In the genomic region with DNA sequence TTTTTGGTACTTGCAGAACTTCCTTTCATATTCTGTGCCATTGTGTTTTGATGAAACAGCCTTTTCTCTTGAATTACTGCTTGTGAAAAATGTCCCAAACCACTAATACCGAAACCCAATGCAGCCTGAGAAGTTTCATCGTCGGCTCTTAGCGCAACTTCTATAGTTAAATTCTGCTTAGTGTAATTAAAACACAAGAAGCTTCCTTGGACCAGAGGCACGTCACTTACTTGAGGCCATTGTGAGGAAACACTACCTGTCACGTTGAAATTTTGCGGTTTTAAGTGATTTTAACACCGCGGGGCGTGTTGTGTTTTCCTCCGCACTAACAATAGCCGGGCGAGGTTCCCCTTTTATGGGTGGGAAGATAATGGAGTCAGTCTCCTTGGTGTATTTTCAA, we compare ENCODE assay signal across 13 cellular contexts.
DNase-seq lines count a peak whose midpoint lies in the region; ATAC-seq, FAIRE-seq and TF ChIP-seq lines count a peak whose summit lies in the region.
"Had no signal": no experiment of that assay in that cellular context is flagged by ENCODE, and none has a peak within 500 bp of the region (broad histone marks: within the 10 kb centered on the region; RNA-seq: fewer than 3 reads in every experiment).

No MANE protein-coding gene starts in this region.

- TF ChIP-seq POLR2A in A549 (IDR thresholded peaks at IDR 0.05; ENCODE audit: low read length), result no peak

- POLR2A ChIA-PET in A549 (lab: Yijun Ruan, JAX), result no interaction called here

- DNase-seq in A549 (ENCODE audit: low read depth in 1 of 2, low spot score in 1 of 2), result no peak
- no peak for DNase-seq in Calu3
- DNase-seq in T-helper 17 cell, result no peak
- DNase-seq in 8988T, result no peak
- no peak for DNase-seq in GM19240 (ENCODE audit: insufficient read length, low spot score)
- DNase-seq in anterior cingulate cortex (lab: John Stamatoyannopoulos, UW), result no peak
- DNase-seq: activated naive CD4-positive, alpha-beta T cell treated with anti-CD3 and anti-CD28 coated beads, Interleukin-2, amount 10 ng/mL, durations not matched to agents 7 days and 5 days; NCI-H146; right cardiac atrium had no signal

- H3K4me1 Mint-ChIP-seq in Calu3 (ENCODE audit: low read depth, unreplicated experiment), result no peaks in the 10 kb centered on the region
- H3K4me1 Mint-ChIP-seq in T-helper 17 cell, result peaks cover 12% of the 10 kb centered on the region

- FAIRE-seq in A549 (lab: Jason Lieb, UNC), result no peak
- FAIRE-seq: H1, islet of Langerhans had no signal

- no peak for TF ChIP-seq RAD21 in A549 (conservative IDR thresholded peaks at IDR 0.05 in 1 of 2, IDR thresholded peaks at IDR 0.05 in 1 of 2)

- no peak for TF ChIP-seq EP300 in A549 (IDR thresholded peaks at IDR 0.05)

- H3K36me3 Mint-ChIP-seq in Calu3 (ENCODE audit: insufficient read depth, unreplicated experiment) (no peaks in the 10 kb centered on the region), T-helper 17 cell (ENCODE audit: low read depth) (no peaks in the 10 kb centered on the region)
- H3K36me3 Mint-ChIP-seq: activated naive CD4-positive, alpha-beta T cell treated with anti-CD3 and anti-CD28 coated beads, Interleukin-2, amount 10 ng/mL, durations not matched to agents 7 days and 5 days had no signal

- H3K4me3 ChIP-seq in A549, result no peak overlapping the region

- ATAC-seq in A549 (no peak), T-helper 17 cell (peak; percentile 40), HG02852 (IDR thresholded peaks at IDR 0.05; ENCODE audit: unreplicated experiment) (no peak)

- TF ChIP-seq CTCF in A549 (IDR thresholded peaks at IDR 0.05), result no peak
- TF ChIP-seq CTCF in Calu3 (IDR thresholded peaks at IDR 0.05; ENCODE audit: unreplicated experiment), result no peak

- H3K4me3 Mint-ChIP-seq in Calu3 (ENCODE audit: low read depth, unreplicated experiment) (peak overlapping the region; percentile 37), T-helper 17 cell (peak overlapping the region; percentile 87)
- H3K4me3 Mint-ChIP-seq: activated naive CD4-positive, alpha-beta T cell treated with anti-CD3 and anti-CD28 coated beads, Interleukin-2, amount 10 ng/mL, durations not matched to agents 7 days and 5 days had no signal

- peak overlapping the region; percentile 71 for H3K4me2 ChIP-seq in A549

- H3K27me3 ChIP-seq in layer of hippocampus (ENCODE audit: control insufficient read depth, insufficient read depth, low read length), result no peaks in the 10 kb centered on the region

- H3K9me3 ChIP-seq in A549 (no peaks in the 10 kb centered on the region), T-helper 17 cell (ENCODE audit: control insufficient read depth, low read length, poor library complexity, severe bottlenecking) (no peaks in the 10 kb centered on the region)

- H3K4me1 ChIP-seq in A549, result peaks cover 43% of the 10 kb centered on the region

- H3K27me3 Mint-ChIP-seq in Calu3 (ENCODE audit: unreplicated experiment) (no peaks in the 10 kb centered on the region), T-helper 17 cell (no peaks in the 10 kb centered on the region)
- H3K27me3 Mint-ChIP-seq: activated naive CD4-positive, alpha-beta T cell treated with anti-CD3 and anti-CD28 coated beads, Interleukin-2, amount 10 ng/mL, durations not matched to agents 7 days and 5 days had no signal

- intact Hi-C loops in Calu3 (cut with micrococcal nuclease; ENCODE audit: unreplicated experiment), result loop anchor here (5.0 to 10.0 kb wide), 2 partner anchors 280 to 863 kb away; no protein-coding TSS in a partner anchor

- no peak overlapping the region for H3K27ac Mint-ChIP-seq in Calu3 (ENCODE audit: unreplicated experiment)
- peak overlapping the region; percentile 80 for H3K27ac Mint-ChIP-seq in T-helper 17 cell
- H3K27ac Mint-ChIP-seq: activated naive CD4-positive, alpha-beta T cell treated with anti-CD3 and anti-CD28 coated beads, Interleukin-2, amount 10 ng/mL, durations not matched to agents 7 days and 5 days had no signal

- BruUV-seq in Calu3 (replicated peaks; lab: Mats Ljungman, UMichigan), result no TSS peak

- no peaks in the 10 kb centered on the region for H3K9me3 Mint-ChIP-seq in Calu3 (ENCODE audit: low read depth, unreplicated experiment)
- H3K9me3 Mint-ChIP-seq: activated naive CD4-positive, alpha-beta T cell treated with anti-CD3 and anti-CD28 coated beads, Interleukin-2, amount 10 ng/mL, durations not matched to agents 7 days and 5 days had no signal

- H3K27ac ChIP-seq in A549, result peak overlapping the region; percentile 65 to 86
- peak overlapping the region; percentile 16 for H3K27ac ChIP-seq in layer of hippocampus (ENCODE audit: low read depth, low read length)

- CTCF ChIA-PET in A549 (lab: Yijun Ruan, JAX), result interaction anchor here (0.6 to 1.4 kb wide), 4 partner anchors 280 to 601 kb away, joined by 3 to 9 read pairs (median 3); no protein-coding TSS in a partner anchor
- CTCF ChIA-PET in Calu3 (lab: Charles Lee), result no interaction called here

- 94% methylated on average over 13 of the region's 13 CpGs for WGBS in A549 (ENCODE audit: missing lambda C conversion rate)

TF ChIP-seq in A549, 52 proteins besides CTCF, POLR2A, EP300 and RAD21:
- TF ChIP-seq, protein P1, sequence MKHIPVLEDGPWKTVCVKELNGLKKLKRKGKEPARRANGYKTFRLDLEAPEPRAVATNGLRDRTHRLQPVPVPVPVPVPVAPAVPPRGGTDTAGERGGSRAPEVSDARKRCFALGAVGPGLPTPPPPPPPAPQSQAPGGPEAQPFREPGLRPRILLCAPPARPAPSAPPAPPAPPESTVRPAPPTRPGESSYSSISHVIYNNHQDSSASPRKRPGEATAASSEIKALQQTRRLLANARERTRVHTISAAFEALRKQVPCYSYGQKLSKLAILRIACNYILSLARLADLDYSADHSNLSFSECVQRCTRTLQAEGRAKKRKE (CRISPR knock-in tag; IDR thresholded peaks at IDR 0.05; ENCODE audit: low read depth), result no peak
- TF ChIP-seq, protein P2, sequence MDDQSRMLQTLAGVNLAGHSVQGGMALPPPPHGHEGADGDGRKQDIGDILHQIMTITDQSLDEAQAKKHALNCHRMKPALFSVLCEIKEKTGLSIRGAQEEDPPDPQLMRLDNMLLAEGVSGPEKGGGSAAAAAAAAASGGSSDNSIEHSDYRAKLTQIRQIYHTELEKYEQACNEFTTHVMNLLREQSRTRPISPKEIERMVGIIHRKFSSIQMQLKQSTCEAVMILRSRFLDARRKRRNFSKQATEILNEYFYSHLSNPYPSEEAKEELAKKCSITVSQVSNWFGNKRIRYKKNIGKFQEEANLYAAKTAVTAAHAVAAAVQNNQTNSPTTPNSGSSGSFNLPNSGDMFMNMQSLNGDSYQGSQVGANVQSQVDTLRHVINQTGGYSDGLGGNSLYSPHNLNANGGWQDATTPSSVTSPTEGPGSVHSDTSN (IDR thresholded peaks at IDR 0.05), result no peak
- no peak for TF ChIP-seq MAFK (IDR thresholded peaks at IDR 0.05; ENCODE audit: partially characterized antibody)
- TF ChIP-seq SREBF2 (IDR thresholded peaks at IDR 0.05), result no peak
- TF ChIP-seq FOSL2 (IDR thresholded peaks at IDR 0.05), result no peak
- no peak for TF ChIP-seq FOSL2 (CRISPR knock-in tag; IDR thresholded peaks at IDR 0.05)
- no peak for TF ChIP-seq BHLHE40 (IDR thresholded peaks at IDR 0.05; ENCODE audit: low read depth, low read length)
- TF ChIP-seq, protein P3, sequence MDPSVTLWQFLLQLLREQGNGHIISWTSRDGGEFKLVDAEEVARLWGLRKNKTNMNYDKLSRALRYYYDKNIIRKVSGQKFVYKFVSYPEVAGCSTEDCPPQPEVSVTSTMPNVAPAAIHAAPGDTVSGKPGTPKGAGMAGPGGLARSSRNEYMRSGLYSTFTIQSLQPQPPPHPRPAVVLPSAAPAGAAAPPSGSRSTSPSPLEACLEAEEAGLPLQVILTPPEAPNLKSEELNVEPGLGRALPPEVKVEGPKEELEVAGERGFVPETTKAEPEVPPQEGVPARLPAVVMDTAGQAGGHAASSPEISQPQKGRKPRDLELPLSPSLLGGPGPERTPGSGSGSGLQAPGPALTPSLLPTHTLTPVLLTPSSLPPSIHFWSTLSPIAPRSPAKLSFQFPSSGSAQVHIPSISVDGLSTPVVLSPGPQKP (IDR thresholded peaks at IDR 0.05; ENCODE audit: low read depth, low read length), result no peak
- TF ChIP-seq RCOR1 (IDR thresholded peaks at IDR 0.05; ENCODE audit: low read depth, low read length), result no peak
